ENCODE assay signal across 12 cellular contexts in the genomic region with DNA sequence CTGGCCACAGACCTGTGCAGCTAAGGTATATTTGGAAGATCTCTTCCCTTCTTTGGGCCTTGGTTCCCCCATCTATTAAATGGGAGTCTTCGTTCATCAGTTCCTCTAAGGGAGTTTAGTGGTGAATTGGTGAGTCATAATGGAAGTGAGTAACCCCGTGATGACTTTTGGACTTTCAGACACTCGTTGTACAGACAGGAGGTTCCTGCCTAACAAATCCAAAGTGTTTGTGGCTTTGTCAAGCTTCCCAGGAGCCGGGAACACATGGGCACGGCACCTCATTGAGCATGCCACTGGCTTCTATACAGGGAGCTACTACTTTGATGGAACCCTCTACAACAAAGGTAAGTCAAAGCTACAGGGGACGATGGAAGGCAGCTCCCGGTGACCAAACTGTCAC. TPM values are rescaled to one million over a fixed set of nuclear protein-coding genes. Genes with fewer than 3 reads are reported as not detected.
DNase-seq lines count a peak whose midpoint lies in the region; ATAC-seq, FAIRE-seq and TF ChIP-seq lines count a peak whose summit lies in the region.
"Had no signal": no experiment of that assay in that cellular context is flagged by ENCODE, and none has a peak within 500 bp of the region (broad histone marks: within the 10 kb centered on the region; RNA-seq: fewer than 3 reads in every experiment).

No MANE protein-coding gene starts in this region.

- TF ChIP-seq CTCF in A549 (IDR thresholded peaks at IDR 0.05) (no peak), kidney epithelial cell (IDR thresholded peaks at IDR 0.05; ENCODE audit: insufficient read depth, low read length, poor library complexity, severe bottlenecking) (no peak), sigmoid colon (IDR thresholded peaks at IDR 0.05) (no peak)

- H3K4me2 ChIP-seq in A549, result no peak overlapping the region

- H3K4me3 ChIP-seq in A549 (no peak overlapping the region), kidney epithelial cell (ENCODE audit: low read depth, low read length) (no peak overlapping the region), sigmoid colon (no peak overlapping the region)
- H3K4me3 ChIP-seq: thyroid gland had no signal

- no peak for FAIRE-seq in A549 (lab: Jason Lieb, UNC)
- no peak for FAIRE-seq in GM19239 (lab: Jason Lieb, UNC)
- FAIRE-seq: D721Med had no signal

- DNase-seq in A549 (ENCODE audit: low read depth in 1 of 2, low spot score in 1 of 2), result peak in 1 of 2 experiments; percentile 21
- peak; percentile 20 for DNase-seq in GM19239 (ENCODE audit: insufficient read length, low spot score)
- DNase-seq in RPMI7951 (ENCODE audit: low read depth), result peak; percentile 45
- DNase-seq in kidney epithelial cell (ENCODE audit: low read depth), result peak; percentile 12
- no peak for DNase-seq in Ammon's horn (ENCODE audit: low spot score)
- DNase-seq in sigmoid colon, result no peak
- DNase-seq: Karpas-422, left ventricle myocardium superior, thyroid gland had no signal

- 32% methylated on average over 7 of the region's 7 CpGs for WGBS in A549 (ENCODE audit: missing lambda C conversion rate)
- 39 to 71% methylated on average over 7 of the region's 7 CpGs for WGBS in sigmoid colon, 2 donors

- TF ChIP-seq POLR2A in A549 (IDR thresholded peaks at IDR 0.05; ENCODE audit: low read length) (no peak), sigmoid colon (IDR thresholded peaks at IDR 0.05) (no peak)

- no peak for TF ChIP-seq EP300 in A549 (IDR thresholded peaks at IDR 0.05)
- no peak for TF ChIP-seq EP300 in sigmoid colon (IDR thresholded peaks at IDR 0.05)

- POLR2A ChIA-PET in A549 (lab: Yijun Ruan, JAX), result no interaction called here

- H3K27ac ChIP-seq in A549 (no peak overlapping the region), sigmoid colon (no peak overlapping the region)
- H3K27ac ChIP-seq: thyroid gland had no signal

- no peak; a peak in 2 of 6 replicates for ATAC-seq in A549
- no peak for ATAC-seq in HG02588 (IDR thresholded peaks at IDR 0.05; ENCODE audit: unreplicated experiment)
- ATAC-seq in HG02840 (IDR thresholded peaks at IDR 0.05; ENCODE audit: low FRiP score, unreplicated experiment), result no peak
- ATAC-seq: left ventricle myocardium superior had no signal

- H3K27me3 ChIP-seq in kidney epithelial cell (ENCODE audit: control insufficient read depth, insufficient read depth, low read length), result no peaks in the 10 kb centered on the region
- H3K27me3 ChIP-seq in sigmoid colon, result no peaks in the 10 kb centered on the region
- H3K27me3 ChIP-seq: thyroid gland had no signal

- intact Hi-C loops in sigmoid colon (cut with DNase I), result no loop called here

- no peak for TF ChIP-seq RAD21 in A549 (conservative IDR thresholded peaks at IDR 0.05 in 1 of 2, IDR thresholded peaks at IDR 0.05 in 1 of 2)

- CTCF ChIA-PET in A549 (lab: Yijun Ruan, JAX), result interaction anchor here (0.5 to 1.8 kb wide), 4 partner anchors 42 to 179 kb away, joined by 3 to 5 read pairs (median 4); no protein-coding TSS in a partner anchor

- H3K9me3 ChIP-seq in A549 (0 out of 3 replicates have a peak, but pooled peaks cover 3% of the 10 kb centered on the region), sigmoid colon (no peaks in the 10 kb centered on the region)
- H3K9me3 ChIP-seq: thyroid gland had no signal

- H3K36me3 ChIP-seq in kidney epithelial cell (ENCODE audit: control insufficient read depth, insufficient read depth, low read length) (no peaks in the 10 kb centered on the region), sigmoid colon (no peaks in the 10 kb centered on the region)
- H3K36me3 ChIP-seq: thyroid gland had no signal

- H3K4me1 ChIP-seq in A549, result peaks cover 4% of the 10 kb centered on the region; the same call in 1 of the 3 replicates
- no peaks in the 10 kb centered on the region for H3K4me1 ChIP-seq in sigmoid colon
- H3K4me1 ChIP-seq: thyroid gland had no signal

TF ChIP-seq in A549, 52 proteins besides CTCF, POLR2A, EP300 and RAD21:
- TF ChIP-seq CHD4 (IDR thresholded peaks at IDR 0.05; ENCODE audit: borderline replicate concordance) (no peak), FOSL2 (IDR thresholded peaks at IDR 0.05) (no peak), FOSL2 (CRISPR knock-in tag; IDR thresholded peaks at IDR 0.05) (peak; percentile 41; the same call in 1 of the 2 replicates)

RNA-seq across cellular contexts. Expression of gene WSCD1, which starts 40.4 kb away (rescaled TPM):
- polyA plus RNA-seq in A549 (2011; rRNA removed) (1.6 and 1.9 TPM in 2 replicates), A549 (2017; fragmentation: RNase III; extraction: RNeasy Plus Mini Kit Qiagen cat#74134 plus additional on column Dnase treatment) (0.96 to 1.6 TPM (median 0.96 TPM) in 3 replicates), sigmoid colon (1 to 10 TPM; 3.8 to 9.6 (median 9.5) TPM)
- 2.2 and 2.6 TPM in 2 replicates for polyA plus RNA-seq in A549 (2012; cell fraction: cytosol; rRNA removed)
- 3.0 and 4.0 TPM in 2 replicates for polyA plus RNA-seq in A549 (2012; cell fraction: nucleus; rRNA removed)
- polyA minus RNA-seq in A549 (2011; rRNA and poly(A)+ RNA removed), result 2.2 and 2.4 TPM in 2 replicates
- 0.20 and 0.24 TPM in 2 replicates for total RNA-seq in RPMI7951 (2014; rRNA removed; shearing (Covaris generic))
- total RNA-seq in kidney epithelial cell (21.4 and 23.5 TPM in 2 replicates), sigmoid colon (1 to 10 TPM; 1.6 to 7.5 (median 2.1) TPM)

Comparison
In these comparisons a context has a peak if more than half of its experiments do, and no peak if none do; other contexts are left out.
1. DNase-seq: peak in GM19239 (single experiment), RPMI7951 (single experiment) and kidney epithelial cell (single experiment); none in Ammon's horn (single experiment) and sigmoid colon (single experiment).